17 cellular contexts compared by ENCODE assay signal in genomic region chr5:173042708-173043107, GRCh38. TPM values are rescaled to one million over a fixed set of nuclear protein-coding genes. Genes with fewer than 3 reads are reported as not detected.
DNase-seq lines count a peak whose midpoint lies in the region; ATAC-seq and TF ChIP-seq lines count a peak whose summit lies in the region.
"Had no signal": no experiment of that assay in that cellular context is flagged by ENCODE, and none has a peak within 500 bp of the region (broad histone marks: within the 10 kb centered on the region; RNA-seq: fewer than 3 reads in every experiment).

No MANE protein-coding gene starts in this region.

- H3K4me3 ChIP-seq in AG04450 (ENCODE audit: low read depth, low read length) (no peak overlapping the region), Panc1 (ENCODE audit: low read depth in 2 of 2, low read length in 2 of 2) (no peak overlapping the region)
- H3K4me3 ChIP-seq: A549, SK-N-MC had no signal

- in situ Hi-C loops in Panc1 (cut with HindIII; ENCODE audit: low pct_unique_long_range_greater_than_20kb, low sequenced_read_pairs), result no loop called here

- no peak for DNase-seq in AG04450 (ENCODE audit: low read depth, low spot score)
- DNase-seq in Panc1 (ENCODE audit: low read depth, low spot score), result no peak
- DNase-seq in neural crest cell (ENCODE audit: low read depth, low spot score), result no peak
- DNase-seq in T-helper 2 cell, result no peak
- DNase-seq in NCI-H1436 treated with DMSO at 0.1 percent for 48 hours (lab: John Stamatoyannopoulos, UW), result no peak
- DNase-seq: KG1, MM.1S, NCI-H1694, NCI-H2029 treated with DMSO at 0.1 percent for 48 hours, NCI-H2227 treated with DMSO at 0.1 percent for 48 hours, NCI-H526 treated with DMSO at 0.1 percent for 48 hours, OCI-M1, SIG-M5 had no signal

- BruUV-seq in Panc1 (replicated peaks; lab: Mats Ljungman, UMichigan), result no TSS peak

- peaks cover 8% of the 10 kb centered on the region for H3K9me3 ChIP-seq in AG04450 (ENCODE audit: control insufficient read depth, insufficient read depth, low read length)
- no peaks in the 10 kb centered on the region for H3K9me3 ChIP-seq in Panc1 (ENCODE audit: control insufficient read depth, insufficient read depth, low read depth, low read length)
- H3K9me3 ChIP-seq: A549 had no signal

- no peaks in the 10 kb centered on the region for H3K36me3 ChIP-seq in Panc1 (ENCODE audit: control insufficient read depth, insufficient read depth, low read length)

- peaks cover 8% of the 10 kb centered on the region for H3K36me3 Mint-ChIP-seq in neural crest cell (ENCODE audit: low read depth)

- H3K27ac ChIP-seq in AG04450 (ENCODE audit: low read depth, low read length), result peak overlapping the region; percentile 84
- H3K27ac ChIP-seq in C4-2B, result peak overlapping the region; percentile 64
- H3K27ac ChIP-seq in Panc1 (ENCODE audit: low read length), result 0 out of 2 replicates have a peak overlapping the region, but pooled peaks have one; percentile 36
- H3K27ac ChIP-seq: A549, SK-N-MC had no signal

- no peak overlapping the region for H3K4me3 Mint-ChIP-seq in neural crest cell

- POLR2A ChIA-PET in AG04450 (lab: Yijun Ruan, JAX), result interaction anchor here (0.7 to 2.2 kb wide), 6 partner anchors 8 to 377 kb away, joined by 3 to 17 read pairs (median 10); partner anchors contain the start of gene ATP6V0E1
- POLR2A ChIA-PET in Panc1 (lab: Charles Lee), result interaction anchor here (0.5 kb wide), 1 partner anchor 460 kb away, joined by 3 read pairs; no protein-coding TSS in a partner anchor

- H3K9me3 Mint-ChIP-seq in neural crest cell, result no peaks in the 10 kb centered on the region

- H3K27me3 ChIP-seq in AG04450 (ENCODE audit: control insufficient read depth, insufficient read depth, low read length) (no peaks in the 10 kb centered on the region), Panc1 (ENCODE audit: control insufficient read depth, insufficient read depth, low read length) (no peaks in the 10 kb centered on the region)

- ATAC-seq in Panc1, result peak; percentile 32
- no peak for ATAC-seq in GM18868 (IDR thresholded peaks at IDR 0.05; ENCODE audit: unreplicated experiment)

- peaks cover 13% of the 10 kb centered on the region for H3K4me1 Mint-ChIP-seq in neural crest cell

- peak overlapping the region; percentile 81 for H3K27ac Mint-ChIP-seq in neural crest cell (ENCODE audit: unreplicated experiment)

- CTCF ChIA-PET in AG04450 (lab: Charles Lee) (interaction anchor here (1.3 to 2.0 kb wide), 2 partner anchors 65 to 102 kb away, joined by 4 read pairs; partner anchors contain the start of gene BNIP1), Panc1 (lab: Charles Lee) (no interaction called here)

- intact Hi-C loops in Panc1 (cut with micrococcal nuclease; ENCODE audit: unreplicated experiment), result no loop called here

- H3K4me1 ChIP-seq in Panc1 (ENCODE audit: control insufficient read depth, insufficient read depth, low read length), result peaks cover 10% of the 10 kb centered on the region; the same call in 1 of the 2 replicates
- H3K4me1 ChIP-seq: A549 had no signal

- TF ChIP-seq CTCF in AG04450 (IDR thresholded peaks at IDR 0.05; ENCODE audit: low read depth, low read length) (no peak), C4-2B (conservative IDR thresholded peaks at IDR 0.05) (no peak), Panc1 (IDR thresholded peaks at IDR 0.05) (no peak), neural crest cell (conservative IDR thresholded peaks at IDR 0.05) (no peak)

- H3K27me3 Mint-ChIP-seq in neural crest cell (ENCODE audit: low read depth), result peaks cover 2% of the 10 kb centered on the region

RNA-seq across cellular contexts. Expression of gene CREBRF, which starts 13.4 kb away (rescaled TPM):
- 15.6 and 20.4 TPM in 2 replicates for polyA plus RNA-seq in AG04450 (2011; rRNA removed)
- 34.7 and 37.0 TPM in 2 replicates for polyA minus RNA-seq in AG04450 (2011; rRNA and poly(A)+ RNA removed)
- total RNA-seq in Panc1 (2021; ENCODE audit: unreplicated experiment) (9.0 TPM), neural crest cell (4.6 and 5.2 TPM in 2 replicates)
- polyA plus RNA-seq in Panc1 (2012; ENCODE audit: insufficient read length), result 3.2 TPM

RNA-seq across cellular contexts. Expression of gene ATP6V0E1, which starts 59.1 kb away (rescaled TPM):
- polyA plus RNA-seq in AG04450 (2011; rRNA removed), result 583 and 610 TPM in 2 replicates
- polyA minus RNA-seq in AG04450 (2011; rRNA and poly(A)+ RNA removed), result 182 and 220 TPM in 2 replicates
- total RNA-seq in Panc1 (2021; ENCODE audit: unreplicated experiment) (332 TPM), neural crest cell (71.8 and 76.4 TPM in 2 replicates)
- polyA plus RNA-seq in Panc1 (2012; ENCODE audit: insufficient read length), result 425 TPM
